Comparison of ENCODE assay signal across 1 cellular context in the genomic region with DNA sequence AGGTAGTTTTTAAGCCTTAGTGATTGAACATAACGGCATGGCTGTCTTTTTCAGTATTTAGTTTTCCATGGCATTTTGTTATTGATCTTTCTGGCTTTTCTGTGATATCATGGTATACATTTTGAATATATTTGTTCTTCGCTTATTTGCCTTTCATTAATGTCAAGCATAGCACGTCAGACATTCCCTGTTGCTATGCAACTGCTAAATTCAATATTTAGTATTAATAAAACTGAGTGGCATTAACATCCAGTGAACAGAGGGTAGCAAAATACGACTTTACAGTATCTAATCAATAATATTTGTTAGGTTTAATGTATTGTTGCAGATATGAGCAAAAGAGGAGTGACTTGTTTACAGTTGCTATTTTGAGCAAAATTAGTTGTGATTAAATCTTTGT.
TF ChIP-seq lines count a peak whose summit lies in the region.

No MANE protein-coding gene starts in this region.

TF ChIP-seq in neural cell, 6 proteins besides CTCF, POLR2A, EP300 and RAD21 (continued from another document):
- TF ChIP-seq, protein P1, sequence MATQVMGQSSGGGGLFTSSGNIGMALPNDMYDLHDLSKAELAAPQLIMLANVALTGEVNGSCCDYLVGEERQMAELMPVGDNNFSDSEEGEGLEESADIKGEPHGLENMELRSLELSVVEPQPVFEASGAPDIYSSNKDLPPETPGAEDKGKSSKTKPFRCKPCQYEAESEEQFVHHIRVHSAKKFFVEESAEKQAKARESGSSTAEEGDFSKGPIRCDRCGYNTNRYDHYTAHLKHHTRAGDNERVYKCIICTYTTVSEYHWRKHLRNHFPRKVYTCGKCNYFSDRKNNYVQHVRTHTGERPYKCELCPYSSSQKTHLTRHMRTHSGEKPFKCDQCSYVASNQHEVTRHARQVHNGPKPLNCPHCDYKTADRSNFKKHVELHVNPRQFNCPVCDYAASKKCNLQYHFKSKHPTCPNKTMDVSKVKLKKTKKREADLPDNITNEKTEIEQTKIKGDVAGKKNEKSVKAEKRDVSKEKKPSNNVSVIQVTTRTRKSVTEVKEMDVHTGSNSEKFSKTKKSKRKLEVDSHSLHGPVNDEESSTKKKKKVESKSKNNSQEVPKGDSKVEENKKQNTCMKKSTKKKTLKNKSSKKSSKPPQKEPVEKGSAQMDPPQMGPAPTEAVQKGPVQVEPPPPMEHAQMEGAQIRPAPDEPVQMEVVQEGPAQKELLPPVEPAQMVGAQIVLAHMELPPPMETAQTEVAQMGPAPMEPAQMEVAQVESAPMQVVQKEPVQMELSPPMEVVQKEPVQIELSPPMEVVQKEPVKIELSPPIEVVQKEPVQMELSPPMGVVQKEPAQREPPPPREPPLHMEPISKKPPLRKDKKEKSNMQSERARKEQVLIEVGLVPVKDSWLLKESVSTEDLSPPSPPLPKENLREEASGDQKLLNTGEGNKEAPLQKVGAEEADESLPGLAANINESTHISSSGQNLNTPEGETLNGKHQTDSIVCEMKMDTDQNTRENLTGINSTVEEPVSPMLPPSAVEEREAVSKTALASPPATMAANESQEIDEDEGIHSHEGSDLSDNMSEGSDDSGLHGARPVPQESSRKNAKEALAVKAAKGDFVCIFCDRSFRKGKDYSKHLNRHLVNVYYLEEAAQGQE (IDR thresholded peaks at IDR 0.05; ENCODE audit: borderline replicate concordance), result no peak
